In genomic region chr2:111176388-111176787, GRCh38 we compare ENCODE assay signal across 15 cellular contexts. TPM values are rescaled to one million over a fixed set of nuclear protein-coding genes. Genes with fewer than 3 reads are reported as not detected.
A peak's percentile ranks its signal among the peaks of the same experiment; 100 is the strongest.
DNase-seq lines count a peak whose midpoint lies in the region; ATAC-seq and TF ChIP-seq lines count a peak whose summit lies in the region.
"Had no signal": no experiment of that assay in that cellular context is flagged by ENCODE, and none has a peak within 500 bp of the region (broad histone marks: within the 10 kb centered on the region; RNA-seq: fewer than 3 reads in every experiment).

No MANE protein-coding gene starts in this region.

- peak; percentile 33 to 47 for ATAC-seq in natural killer cell treated with Interleukin-12 subunit alpha and Interleukin-12 subunit beta and Interleukin-15 and Interleukin-18, amount 100 ng/mL, for 72 hours
- ATAC-seq in natural killer cell: no peak

- H3K36me3 Mint-ChIP-seq in natural killer cell treated with Interleukin-12 subunit alpha and Interleukin-12 subunit beta and Interleukin-15 and Interleukin-18, amount 100 ng/mL, for 72 hours: no peaks in the 10 kb centered on the region
- H3K36me3 Mint-ChIP-seq in natural killer cell (no peaks in the 10 kb centered on the region), immature natural killer cell (no peaks in the 10 kb centered on the region)
- H3K36me3 Mint-ChIP-seq: CD4-positive, alpha-beta memory T cell had no signal

- H3K4me1 Mint-ChIP-seq in natural killer cell treated with Interleukin-12 subunit alpha and Interleukin-12 subunit beta and Interleukin-15 and Interleukin-18, amount 100 ng/mL, for 72 hours (ENCODE audit: low read depth in 2 of 2): peaks cover 0 to 4% of the 10 kb centered on the region in 2 donors
- H3K4me1 Mint-ChIP-seq in natural killer cell (no peaks in the 10 kb centered on the region), immature natural killer cell (no peaks in the 10 kb centered on the region)
- H3K4me1 Mint-ChIP-seq: CD4-positive, alpha-beta memory T cell had no signal

- H3K4me3 ChIP-seq in adrenal gland (no peak overlapping the region), liver (ENCODE audit: low read depth in 1 of 3, low read length in 3 of 3) (no peak overlapping the region)

- H3K4me1 ChIP-seq in adrenal gland (replicated peaks in 1 of 2) (peaks cover 0 to 8% of the 10 kb centered on the region in 2 donors), liver (ENCODE audit: control insufficient read depth in 4 of 4, insufficient read depth in 4 of 4, low read length in 3 of 4) (peaks cover 16 to 34% (median 28%) of the 10 kb centered on the region in 4 donors)
- H3K4me1 ChIP-seq: BE2C had no signal

- no peak overlapping the region for H3K9ac ChIP-seq in liver (ENCODE audit: low read depth in 1 of 2, low read length in 2 of 2)

- no peak overlapping the region for H3K27ac Mint-ChIP-seq in natural killer cell treated with Interleukin-12 subunit alpha and Interleukin-12 subunit beta and Interleukin-15 and Interleukin-18, amount 100 ng/mL, for 72 hours
- no peak overlapping the region for H3K27ac Mint-ChIP-seq in natural killer cell
- H3K27ac Mint-ChIP-seq in immature natural killer cell: no peak overlapping the region
- H3K27ac Mint-ChIP-seq: CD4-positive, alpha-beta memory T cell had no signal

- H3K36me3 ChIP-seq in adrenal gland (replicated peaks in 1 of 2) (no peaks in the 10 kb centered on the region), liver (ENCODE audit: control insufficient read depth in 4 of 4, insufficient read depth in 3 of 4, low read depth in 1 of 4, low read length in 3 of 4) (no peaks in the 10 kb centered on the region)
- H3K36me3 ChIP-seq: BE2C had no signal

- no peak overlapping the region for H3K4me3 Mint-ChIP-seq in natural killer cell treated with Interleukin-12 subunit alpha and Interleukin-12 subunit beta and Interleukin-15 and Interleukin-18, amount 100 ng/mL, for 72 hours
- no peak overlapping the region for H3K4me3 Mint-ChIP-seq in natural killer cell
- no peak overlapping the region for H3K4me3 Mint-ChIP-seq in immature natural killer cell
- H3K4me3 Mint-ChIP-seq: CD4-positive, alpha-beta memory T cell had no signal

- no peak for DNase-seq in natural killer cell treated with Interleukin-12 subunit alpha and Interleukin-12 subunit beta and Interleukin-15 and Interleukin-18, amount 100 ng/mL, for 72 hours (ENCODE audit: low spot score)
- DNase-seq in natural killer cell: no peak
- DNase-seq in adrenal gland: peak in 6 of 7 donors; percentile 34 to 75 (median 62)
- no peak for DNase-seq in immature natural killer cell
- DNase-seq in iPS-NIHi11 (ENCODE audit: low spot score): no peak
- no peak for DNase-seq in dedifferentiated amniotic fluid mesenchymal stem cell (ENCODE audit: extremely low spot score)
- DNase-seq: BE2C; CD4-positive, alpha-beta memory T cell; DMS 273 treated with DMSO at 0.1 percent for 48 hours; EL; HCEC 1CT; NCI-H146; NCI-H2227 treated with DMSO at 0.1 percent for 48 hours; NCI-H526 treated with DMSO at 0.1 percent for 48 hours had no signal

- H3K27ac ChIP-seq in adrenal gland (no peak overlapping the region), liver (ENCODE audit: low read depth in 1 of 2, low read length in 2 of 2) (peak overlapping the region; percentile 79 to 84)

- WGBS in adrenal gland, 4 donors: 49 to 77% (median 53%) methylated on average over 7 of the region's 7 CpGs
- 45% methylated on average over 7 of the region's 7 CpGs for WGBS in liver

- TF ChIP-seq RAD21 in liver (IDR thresholded peaks at IDR 0.05): peak; percentile 50 to 75

- intact Hi-C loops in natural killer cell (cut with micrococcal nuclease) (no loop called here), adrenal gland (cut with DNase I) (no loop called here)

- TF ChIP-seq CTCF in natural killer cell (IDR thresholded peaks at IDR 0.05) (no peak), adrenal gland (IDR thresholded peaks at IDR 0.05) (no peak), liver (IDR thresholded peaks at IDR 0.05; ENCODE audit: low read depth, low read length, missing input control) (no peak)

- peaks cover 13 to 36% of the 10 kb centered on the region in 2 donors for H3K27me3 Mint-ChIP-seq in natural killer cell treated with Interleukin-12 subunit alpha and Interleukin-12 subunit beta and Interleukin-15 and Interleukin-18, amount 100 ng/mL, for 72 hours
- H3K27me3 Mint-ChIP-seq in natural killer cell (ENCODE audit: low read depth in 2 of 2) (peaks cover 8% of the 10 kb centered on the region in 2 donors), immature natural killer cell (ENCODE audit: low read depth in 3 of 3) (peaks cover 0 to 15% (median 2%) of the 10 kb centered on the region in 3 donors)

- no peaks in the 10 kb centered on the region for H3K9me3 ChIP-seq in adrenal gland (replicated peaks in 1 of 3)
- no peaks in the 10 kb centered on the region for H3K9me3 ChIP-seq in liver (ENCODE audit: control insufficient read depth in 4 of 4, low read length in 3 of 4)
- H3K9me3 ChIP-seq: BE2C had no signal

- H3K9me3 Mint-ChIP-seq in natural killer cell treated with Interleukin-12 subunit alpha and Interleukin-12 subunit beta and Interleukin-15 and Interleukin-18, amount 100 ng/mL, for 72 hours: no peaks in the 10 kb centered on the region
- H3K9me3 Mint-ChIP-seq in natural killer cell (no peaks in the 10 kb centered on the region), immature natural killer cell (no peaks in the 10 kb centered on the region)
- H3K9me3 Mint-ChIP-seq: CD4-positive, alpha-beta memory T cell had no signal

- H3K27me3 ChIP-seq in adrenal gland (no peaks in the 10 kb centered on the region), liver (ENCODE audit: control insufficient read depth in 4 of 4, insufficient read depth in 4 of 4, low read length in 3 of 4) (no peaks in the 10 kb centered on the region)
- H3K27me3 ChIP-seq: BE2C had no signal

- no peak for TF ChIP-seq POLR2A in adrenal gland (IDR thresholded peaks at IDR 0.05)

TF ChIP-seq in liver, 16 proteins besides CTCF, POLR2A, EP300 and RAD21 (continues in another document):
- TF ChIP-seq RXRA (IDR thresholded peaks at IDR 0.05): peak; percentile 99 to 100
- TF ChIP-seq EGR1 (IDR thresholded peaks at IDR 0.05; ENCODE audit: low read depth in 2 of 2): peak; percentile 46 to 67
- TF ChIP-seq JUND (IDR thresholded peaks at IDR 0.05): peak; percentile 76 to 91
- peak; percentile 66 for TF ChIP-seq YY1 (IDR thresholded peaks at IDR 0.05)
- TF ChIP-seq FOXA1 (IDR thresholded peaks at IDR 0.05): no peak
- peak; percentile 95 for TF ChIP-seq SP1 (IDR thresholded peaks at IDR 0.05)
- TF ChIP-seq, protein P1, sequence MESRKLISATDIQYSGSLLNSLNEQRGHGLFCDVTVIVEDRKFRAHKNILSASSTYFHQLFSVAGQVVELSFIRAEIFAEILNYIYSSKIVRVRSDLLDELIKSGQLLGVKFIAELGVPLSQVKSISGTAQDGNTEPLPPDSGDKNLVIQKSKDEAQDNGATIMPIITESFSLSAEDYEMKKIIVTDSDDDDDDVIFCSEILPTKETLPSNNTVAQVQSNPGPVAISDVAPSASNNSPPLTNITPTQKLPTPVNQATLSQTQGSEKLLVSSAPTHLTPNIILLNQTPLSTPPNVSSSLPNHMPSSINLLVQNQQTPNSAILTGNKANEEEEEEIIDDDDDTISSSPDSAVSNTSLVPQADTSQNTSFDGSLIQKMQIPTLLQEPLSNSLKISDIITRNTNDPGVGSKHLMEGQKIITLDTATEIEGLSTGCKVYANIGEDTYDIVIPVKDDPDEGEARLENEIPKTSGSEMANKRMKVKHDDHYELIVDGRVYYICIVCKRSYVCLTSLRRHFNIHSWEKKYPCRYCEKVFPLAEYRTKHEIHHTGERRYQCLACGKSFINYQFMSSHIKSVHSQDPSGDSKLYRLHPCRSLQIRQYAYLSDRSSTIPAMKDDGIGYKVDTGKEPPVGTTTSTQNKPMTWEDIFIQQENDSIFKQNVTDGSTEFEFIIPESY (IDR thresholded peaks at IDR 0.05): no peak
- TF ChIP-seq HNF4G (IDR thresholded peaks at IDR 0.05): no peak
- TF ChIP-seq, protein P2, sequence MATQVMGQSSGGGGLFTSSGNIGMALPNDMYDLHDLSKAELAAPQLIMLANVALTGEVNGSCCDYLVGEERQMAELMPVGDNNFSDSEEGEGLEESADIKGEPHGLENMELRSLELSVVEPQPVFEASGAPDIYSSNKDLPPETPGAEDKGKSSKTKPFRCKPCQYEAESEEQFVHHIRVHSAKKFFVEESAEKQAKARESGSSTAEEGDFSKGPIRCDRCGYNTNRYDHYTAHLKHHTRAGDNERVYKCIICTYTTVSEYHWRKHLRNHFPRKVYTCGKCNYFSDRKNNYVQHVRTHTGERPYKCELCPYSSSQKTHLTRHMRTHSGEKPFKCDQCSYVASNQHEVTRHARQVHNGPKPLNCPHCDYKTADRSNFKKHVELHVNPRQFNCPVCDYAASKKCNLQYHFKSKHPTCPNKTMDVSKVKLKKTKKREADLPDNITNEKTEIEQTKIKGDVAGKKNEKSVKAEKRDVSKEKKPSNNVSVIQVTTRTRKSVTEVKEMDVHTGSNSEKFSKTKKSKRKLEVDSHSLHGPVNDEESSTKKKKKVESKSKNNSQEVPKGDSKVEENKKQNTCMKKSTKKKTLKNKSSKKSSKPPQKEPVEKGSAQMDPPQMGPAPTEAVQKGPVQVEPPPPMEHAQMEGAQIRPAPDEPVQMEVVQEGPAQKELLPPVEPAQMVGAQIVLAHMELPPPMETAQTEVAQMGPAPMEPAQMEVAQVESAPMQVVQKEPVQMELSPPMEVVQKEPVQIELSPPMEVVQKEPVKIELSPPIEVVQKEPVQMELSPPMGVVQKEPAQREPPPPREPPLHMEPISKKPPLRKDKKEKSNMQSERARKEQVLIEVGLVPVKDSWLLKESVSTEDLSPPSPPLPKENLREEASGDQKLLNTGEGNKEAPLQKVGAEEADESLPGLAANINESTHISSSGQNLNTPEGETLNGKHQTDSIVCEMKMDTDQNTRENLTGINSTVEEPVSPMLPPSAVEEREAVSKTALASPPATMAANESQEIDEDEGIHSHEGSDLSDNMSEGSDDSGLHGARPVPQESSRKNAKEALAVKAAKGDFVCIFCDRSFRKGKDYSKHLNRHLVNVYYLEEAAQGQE (IDR thresholded peaks at IDR 0.05): peak; percentile 35
- TF ChIP-seq GABPA (IDR thresholded peaks at IDR 0.05 in 1 of 2, conservative IDR thresholded peaks at IDR 0.05 in 1 of 2): no peak
- TF ChIP-seq, protein P3, sequence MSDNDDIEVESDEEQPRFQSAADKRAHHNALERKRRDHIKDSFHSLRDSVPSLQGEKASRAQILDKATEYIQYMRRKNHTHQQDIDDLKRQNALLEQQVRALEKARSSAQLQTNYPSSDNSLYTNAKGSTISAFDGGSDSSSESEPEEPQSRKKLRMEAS (IDR thresholded peaks at IDR 0.05): peak; percentile 83
- TF ChIP-seq FOXA2 (IDR thresholded peaks at IDR 0.05): peak; percentile 43
- TF ChIP-seq HNF4A (conservative IDR thresholded peaks at IDR 0.05): peak; percentile 88 to 89

RNA-seq across cellular contexts. Expression of gene BCL2L11, which starts 55.7 kb away (rescaled TPM):
- 10 to 100 TPM; 19.2 to 26.6 TPM for total RNA-seq in natural killer cell treated with Interleukin-12 subunit alpha and Interleukin-12 subunit beta and Interleukin-15 and Interleukin-18, amount 100 ng/mL, for 72 hours
- total RNA-seq in natural killer cell: 10 to 100 TPM; 27.4 to 56.9 (median 39.9) TPM
- total RNA-seq in adrenal gland: 100 to 1,000 TPM in 1 of 8 donors, 10 to 100 TPM in 7; 10.4 to 165 (median 21.1) TPM
- 1 to 10 TPM; 2.5 to 7.8 (median 4.5) TPM for polyA plus RNA-seq in adrenal gland
- total RNA-seq in liver: 10 to 100 TPM; 19.4 to 19.5 TPM
- polyA plus RNA-seq in liver: 1 to 10 TPM; 5.0 TPM
- polyA plus RNA-seq in immature natural killer cell: 1 to 10 TPM; 2.0 to 5.4 (median 4.8) TPM

Comparison
In these comparisons a context has a peak if more than half of its experiments do, and no peak if none do; other contexts are left out.
1. ATAC-seq: peak in natural killer cell treated with Interleukin-12 subunit alpha and Interleukin-12 subunit beta and Interleukin-15 and Interleukin-18, amount 100 ng/mL, for 72 hours (2 of 2); none in natural killer cell (0 of 3).
2. DNase-seq: peak in adrenal gland (6 of 7); none in natural killer cell treated with Interleukin-12 subunit alpha and Interleukin-12 subunit beta and Interleukin-15 and Interleukin-18, amount 100 ng/mL, for 72 hours (single experiment), natural killer cell (single experiment), immature natural killer cell (0 of 3), iPS-NIHi11 (single experiment) and dedifferentiated amniotic fluid mesenchymal stem cell (single experiment).
3. H3K27ac ChIP-seq: peak in liver (2 of 2); none in adrenal gland (0 of 5).